15 cellular contexts compared by ENCODE assay signal in the genomic region with DNA sequence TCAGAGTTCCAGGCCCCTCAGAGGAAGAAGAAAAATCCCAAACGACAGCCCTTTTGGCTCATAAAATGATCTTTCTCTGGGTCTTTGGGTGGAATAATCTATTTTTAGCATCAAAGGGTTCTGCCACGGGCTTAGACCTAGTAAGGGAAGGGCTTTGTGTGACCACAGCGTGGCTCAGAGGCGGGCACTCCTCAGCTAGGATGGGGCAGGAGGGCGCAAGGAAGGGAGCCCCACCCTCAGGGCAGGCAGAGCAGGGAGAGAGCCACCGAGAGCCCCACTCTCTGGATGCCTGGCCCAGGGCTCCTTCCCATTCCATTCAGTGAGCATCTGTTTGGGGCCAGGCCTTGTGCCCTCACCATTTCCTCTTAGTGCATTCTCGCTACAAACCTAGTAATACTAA. TPM values are rescaled to one million over a fixed set of nuclear protein-coding genes. Genes with fewer than 3 reads are reported as not detected.
DNase-seq lines count a peak whose midpoint lies in the region; ATAC-seq and TF ChIP-seq lines count a peak whose summit lies in the region.
"Had no signal": no experiment of that assay in that cellular context is flagged by ENCODE, and none has a peak within 500 bp of the region (broad histone marks: within the 10 kb centered on the region; RNA-seq: fewer than 3 reads in every experiment).

No MANE protein-coding gene starts in this region.

- H2BK15ac ChIP-seq in neuronal stem cell (ENCODE audit: low read length): no peak overlapping the region

- no CpG with 5 or more reads among the region's 7 CpGs for whole genome bisulfite sequencing in neuronal stem cell (ENCODE audit: extremely low coverage in 2 of 2, insufficient read length in 2 of 2, insufficient replicate concordance in 1 of 2), 2 donors
- WGBS in esophagus squamous epithelium, 2 donors: 48 to 55% methylated on average over 3 to 4 of the region's 7 CpGs

- H3K36me3 ChIP-seq in neuronal stem cell (replicated peaks in 1 of 2; ENCODE audit: control insufficient read depth in 2 of 2, insufficient read depth in 2 of 2, low read length in 2 of 2) (no peaks in the 10 kb centered on the region), esophagus squamous epithelium (no peaks in the 10 kb centered on the region)
- H3K36me3 ChIP-seq: HAP-1 had no signal

- POLR2A ChIA-PET in activated CD4-positive, alpha-beta T cell treated with anti-CD3 and anti-CD28 coated beads for 36 hours (lab: Charles Lee): interaction anchor here (0.7 kb wide), 2 partner anchors 9 to 41 kb away, joined by 3 read pairs; no protein-coding TSS in a partner anchor
- POLR2A ChIA-PET in activated naive CD8-positive, alpha-beta T cell treated with anti-CD3 and anti-CD28 coated beads, Interleukin-2, amount 10 ng/mL, durations not matched to agents 7 days and 5 days (lab: Charles Lee): interaction anchor here (0.6 to 4.0 kb wide), 15 partner anchors 9 to 127 kb away, joined by 3 to 66 read pairs (median 7); no protein-coding TSS in a partner anchor

- no peak overlapping the region for H3K4ac ChIP-seq in neuronal stem cell (ENCODE audit: low read length)

- DNase-seq in activated CD4-positive, alpha-beta T cell treated with anti-CD3 and anti-CD28 coated beads for 36 hours: peak; percentile 44
- DNase-seq in activated CD4-positive, alpha-beta T cell treated with anti-CD3 and anti-CD28 coated beads, Interleukin-2, amount 50 U/mL, for 48 hours: no peak
- DNase-seq in MV-4-11 (lab: John Stamatoyannopoulos, UW) (peak; percentile 49), neuronal stem cell (ENCODE audit: low spot score) (no peak), esophagus squamous epithelium (lab: John Stamatoyannopoulos, UW) (no peak), RPMI8226 (no peak)
- DNase-seq in activated naive CD8-positive, alpha-beta T cell treated with anti-CD3 and anti-CD28 coated beads, Interleukin-2, amount 10 ng/mL, durations not matched to agents 7 days and 5 days: peak; percentile 56
- DNase-seq: activated T-cell treated with anti-CD3 and anti-CD28 coated beads, Interleukin-2, amount 50 U/mL, for 4 hours; dorsolateral prefrontal cortex; NCI-H1048; stimulated activated CD4-positive, alpha-beta T cell treated with anti-CD3 and anti-CD28 coated beads, Interleukin-12 subunit alpha, Interleukin-12 subunit beta, amount 100 ng/mL, for 4 hours; substantia nigra had no signal

- ATAC-seq in activated CD4-positive, alpha-beta T cell treated with anti-CD3 and anti-CD28 coated beads for 36 hours: no peak
- peak; percentile 59 for ATAC-seq in activated naive CD8-positive, alpha-beta T cell treated with anti-CD3 and anti-CD28 coated beads, Interleukin-2, amount 10 ng/mL, durations not matched to agents 7 days and 5 days (ENCODE audit: low read depth)
- no peak for ATAC-seq in HG03025 (IDR thresholded peaks at IDR 0.05; ENCODE audit: low FRiP score, unreplicated experiment)
- ATAC-seq: psoas muscle had no signal

- TF ChIP-seq CTCF in esophagus squamous epithelium (IDR thresholded peaks at IDR 0.05): no peak

- peak overlapping the region; percentile 82 for H3K27ac Mint-ChIP-seq in activated CD4-positive, alpha-beta T cell treated with anti-CD3 and anti-CD28 coated beads for 36 hours
- peak overlapping the region; percentile 91 for H3K27ac Mint-ChIP-seq in activated naive CD8-positive, alpha-beta T cell treated with anti-CD3 and anti-CD28 coated beads, Interleukin-2, amount 10 ng/mL, durations not matched to agents 7 days and 5 days

- no peak overlapping the region for H3K14ac ChIP-seq in neuronal stem cell (ENCODE audit: low read length)

- H3K4me1 ChIP-seq in neuronal stem cell (ENCODE audit: control insufficient read depth in 2 of 2, insufficient read depth in 1 of 2, low read depth in 1 of 2, low read length in 2 of 2) (peaks cover 7 to 16% of the 10 kb centered on the region in 2 donors), esophagus squamous epithelium (no peaks in the 10 kb centered on the region)
- H3K4me1 ChIP-seq: HAP-1, psoas muscle had no signal

- H3K9me3 ChIP-seq in neuronal stem cell (replicated peaks in 1 of 2; ENCODE audit: control insufficient read depth in 2 of 2, insufficient read depth in 1 of 2, low read depth in 1 of 2, low read length in 2 of 2) (peaks cover 5 to 11% of the 10 kb centered on the region in 2 donors), esophagus squamous epithelium (peaks cover 0 to 28% (median 7%) of the 10 kb centered on the region in 3 donors)

- TF ChIP-seq POLR2A in esophagus squamous epithelium (IDR thresholded peaks at IDR 0.05): no peak

- no peak overlapping the region for H3K23ac ChIP-seq in neuronal stem cell (ENCODE audit: low read depth, low read length, poor library complexity)

- H2AFZ ChIP-seq in neuronal stem cell (ENCODE audit: low read length): no peak overlapping the region

- H3K4me3 ChIP-seq in neuronal stem cell (ENCODE audit: low read length in 2 of 2) (no peak overlapping the region), esophagus squamous epithelium (no peak overlapping the region)
- H3K4me3 ChIP-seq: dorsolateral prefrontal cortex, HAP-1, psoas muscle had no signal

- no peak overlapping the region for H3K27ac ChIP-seq in neuronal stem cell (replicated peaks; ENCODE audit: low read length)
- H3K27ac ChIP-seq in esophagus squamous epithelium: no peak overlapping the region
- H3K27ac ChIP-seq: dorsolateral prefrontal cortex, psoas muscle had no signal

- no peak overlapping the region for H4K8ac ChIP-seq in neuronal stem cell (ENCODE audit: low read depth, low read length)

- no peak overlapping the region for H3K4me3 Mint-ChIP-seq in activated CD4-positive, alpha-beta T cell treated with anti-CD3 and anti-CD28 coated beads for 36 hours
- peak overlapping the region; percentile 85 for H3K4me3 Mint-ChIP-seq in activated naive CD8-positive, alpha-beta T cell treated with anti-CD3 and anti-CD28 coated beads, Interleukin-2, amount 10 ng/mL, durations not matched to agents 7 days and 5 days
- H3K4me3 Mint-ChIP-seq: activated T-cell treated with anti-CD3 and anti-CD28 coated beads, Interleukin-2, amount 50 U/mL, for 4 hours had no signal

- H3K27me3 ChIP-seq in neuronal stem cell (ENCODE audit: control insufficient read depth in 3 of 3, insufficient read depth in 3 of 3, low read depth in 1 of 3, low read length in 3 of 3) (peaks cover 0 to 6% (median 0%) of the 10 kb centered on the region in 3 experiments), esophagus squamous epithelium (peaks cover 0 to 70% (median 0%) of the 10 kb centered on the region in 4 donors)

- H3K79me1 ChIP-seq in neuronal stem cell (ENCODE audit: low read depth, low read length): no peaks in the 10 kb centered on the region

- H3K9me3 Mint-ChIP-seq in activated CD4-positive, alpha-beta T cell treated with anti-CD3 and anti-CD28 coated beads for 36 hours (ENCODE audit: low read depth): peaks cover 19% of the 10 kb centered on the region
- H3K9me3 Mint-ChIP-seq in activated naive CD8-positive, alpha-beta T cell treated with anti-CD3 and anti-CD28 coated beads, Interleukin-2, amount 10 ng/mL, durations not matched to agents 7 days and 5 days: peaks cover 11% of the 10 kb centered on the region

- no peak overlapping the region for H3K4me2 ChIP-seq in neuronal stem cell (ENCODE audit: insufficient read depth, low read length, poor library complexity, severe bottlenecking)

- H3K9ac ChIP-seq in neuronal stem cell (ENCODE audit: low read depth, low read length, poor library complexity): no peak overlapping the region

- CTCF ChIA-PET in activated CD4-positive, alpha-beta T cell treated with anti-CD3 and anti-CD28 coated beads for 36 hours (lab: Charles Lee): interaction anchor here (0.6 to 2.0 kb wide), 7 partner anchors 11 to 66 kb away, joined by 3 to 9 read pairs (median 4); a partner anchor contains a TSS

- peak overlapping the region; percentile 12 for H2AK5ac ChIP-seq in neuronal stem cell (ENCODE audit: low read depth, low read length)

- intact Hi-C loops in activated CD4-positive, alpha-beta T cell treated with anti-CD3 and anti-CD28 coated beads for 36 hours (cut with DNase I, micrococcal nuclease): no loop called here
- intact Hi-C loops in esophagus squamous epithelium (cut with DNase I): no loop called here

- peak overlapping the region; percentile 93 for H3K18ac ChIP-seq in neuronal stem cell (ENCODE audit: low read length)

- H4K91ac ChIP-seq in neuronal stem cell (ENCODE audit: low read depth, low read length, poor library complexity): no peak overlapping the region

- no peaks in the 10 kb centered on the region for H3K27me3 Mint-ChIP-seq in activated CD4-positive, alpha-beta T cell treated with anti-CD3 and anti-CD28 coated beads for 36 hours
- H3K27me3 Mint-ChIP-seq in activated naive CD8-positive, alpha-beta T cell treated with anti-CD3 and anti-CD28 coated beads, Interleukin-2, amount 10 ng/mL, durations not matched to agents 7 days and 5 days: no peaks in the 10 kb centered on the region

- no peak overlapping the region for H2BK120ac ChIP-seq in neuronal stem cell (ENCODE audit: low read depth, low read length)

- no peak overlapping the region for H2BK12ac ChIP-seq in neuronal stem cell (ENCODE audit: low read length)

- peaks cover 66% of the 10 kb centered on the region for H3K4me1 Mint-ChIP-seq in activated CD4-positive, alpha-beta T cell treated with anti-CD3 and anti-CD28 coated beads for 36 hours
- peaks cover 69% of the 10 kb centered on the region for H3K4me1 Mint-ChIP-seq in activated naive CD8-positive, alpha-beta T cell treated with anti-CD3 and anti-CD28 coated beads, Interleukin-2, amount 10 ng/mL, durations not matched to agents 7 days and 5 days

- no peak overlapping the region for H2BK5ac ChIP-seq in neuronal stem cell (ENCODE audit: low read length)

- H3K36me3 Mint-ChIP-seq in activated CD4-positive, alpha-beta T cell treated with anti-CD3 and anti-CD28 coated beads for 36 hours (ENCODE audit: low read depth): peaks cover 21% of the 10 kb centered on the region
- peaks cover 29% of the 10 kb centered on the region for H3K36me3 Mint-ChIP-seq in activated naive CD8-positive, alpha-beta T cell treated with anti-CD3 and anti-CD28 coated beads, Interleukin-2, amount 10 ng/mL, durations not matched to agents 7 days and 5 days

RNA-seq across cellular contexts. Expression of a gene that starts 41.5 kb away (rescaled TPM):
- 100 to 1,000 TPM; 156 to 167 TPM for total RNA-seq in activated CD4-positive, alpha-beta T cell treated with anti-CD3 and anti-CD28 coated beads for 36 hours
- total RNA-seq in activated naive CD8-positive, alpha-beta T cell treated with anti-CD3 and anti-CD28 coated beads, Interleukin-2, amount 10 ng/mL, durations not matched to agents 7 days and 5 days: 100 to 1,000 TPM; 172 TPM
- polyA plus RNA-seq in neuronal stem cell (2013, experiment 1 of 2): 0.15 TPM
- 0.25 TPM for polyA plus RNA-seq in neuronal stem cell (2013, experiment 2 of 2)
- 1 to 10 TPM; 1.9 to 5.7 (median 3.1) TPM for total RNA-seq in esophagus squamous epithelium

Comparison
In these comparisons a context has a peak if more than half of its experiments do, and no peak if none do; other contexts are left out.
1. DNase-seq: peak in activated CD4-positive, alpha-beta T cell treated with anti-CD3 and anti-CD28 coated beads for 36 hours (single experiment), MV-4-11 (single experiment) and activated naive CD8-positive, alpha-beta T cell treated with anti-CD3 and anti-CD28 coated beads, Interleukin-2, amount 10 ng/mL, durations not matched to agents 7 days and 5 days (single experiment); none in activated CD4-positive, alpha-beta T cell treated with anti-CD3 and anti-CD28 coated beads, Interleukin-2, amount 50 U/mL, for 48 hours (0 of 2), neuronal stem cell (single experiment), esophagus squamous epithelium (single experiment) and RPMI8226 (single experiment).
2. RNA of a gene that starts 41.5 kb away (total RNA-seq): 172 TPM in activated naive CD8-positive, alpha-beta T cell treated with anti-CD3 and anti-CD28 coated beads, Interleukin-2, amount 10 ng/mL, durations not matched to agents 7 days and 5 days and 156 to 167 TPM in activated CD4-positive, alpha-beta T cell treated with anti-CD3 and anti-CD28 coated beads for 36 hours; 1.9 to 5.7 TPM in esophagus squamous epithelium; every median in the first group is over 10 times any median in the second.